In genomic region chrX:12979630-12980015, GRCh38 we compare ENCODE assay signal across 10 cellular contexts. TPM values are rescaled to one million over a fixed set of nuclear protein-coding genes. Genes with fewer than 3 reads are reported as not detected.
DNase-seq lines count a peak whose midpoint lies in the region; ATAC-seq and TF ChIP-seq lines count a peak whose summit lies in the region.
"Had no signal": no experiment of that assay in that cellular context is flagged by ENCODE, and none has a peak within 500 bp of the region (broad histone marks: within the 10 kb centered on the region; RNA-seq: fewer than 3 reads in every experiment).

No MANE protein-coding gene starts in this region.

- H3K36me3 Mint-ChIP-seq in stimulated activated naive CD8-positive, alpha-beta T cell treated with anti-CD3 and anti-CD28 coated beads, Interleukin-15, Interleukin-2, amounts not matched to agents 100 ng/mL and 50 ng/mL, for 24 hours (ENCODE audit: low read depth) = peaks cover 36% of the 10 kb centered on the region
- H3K36me3 Mint-ChIP-seq in activated naive CD4-positive, alpha-beta T cell treated with anti-CD3 and anti-CD28 coated beads, Interleukin-2, amount 50 U/mL, for 72 hours = peaks cover 38 to 41% of the 10 kb centered on the region in 2 donors
- H3K36me3 Mint-ChIP-seq in memory B cell = peaks cover 13% of the 10 kb centered on the region

- H3K4me1 ChIP-seq in foreskin keratinocyte = no peaks in the 10 kb centered on the region

- no peak for ATAC-seq in stimulated activated naive CD8-positive, alpha-beta T cell treated with anti-CD3 and anti-CD28 coated beads, Interleukin-15, Interleukin-2, amounts not matched to agents 100 U/mL and 50 U/mL, for 24 hours
- ATAC-seq in activated naive CD4-positive, alpha-beta T cell treated with anti-CD3 and anti-CD28 coated beads, Interleukin-2, amount 50 U/mL, for 72 hours = no peak
- ATAC-seq in memory B cell (ENCODE audit: low read depth) (no peak), foreskin keratinocyte (no peak)

- H3K27ac Mint-ChIP-seq in stimulated activated naive CD8-positive, alpha-beta T cell treated with anti-CD3 and anti-CD28 coated beads, Interleukin-15, Interleukin-2, amounts not matched to agents 100 ng/mL and 50 ng/mL, for 24 hours = peak overlapping the region; percentile 95
- H3K27ac Mint-ChIP-seq in activated naive CD4-positive, alpha-beta T cell treated with anti-CD3 and anti-CD28 coated beads, Interleukin-2, amount 50 U/mL, for 72 hours = peak overlapping the region; percentile 99
- peak overlapping the region; percentile 93 for H3K27ac Mint-ChIP-seq in memory B cell

- H3K27me3 Mint-ChIP-seq in stimulated activated naive CD8-positive, alpha-beta T cell treated with anti-CD3 and anti-CD28 coated beads, Interleukin-15, Interleukin-2, amounts not matched to agents 100 ng/mL and 50 ng/mL, for 24 hours = no peaks in the 10 kb centered on the region
- H3K27me3 Mint-ChIP-seq in memory B cell = no peaks in the 10 kb centered on the region

- peak overlapping the region; percentile 94 for H3K4me3 Mint-ChIP-seq in stimulated activated naive CD8-positive, alpha-beta T cell treated with anti-CD3 and anti-CD28 coated beads, Interleukin-15, Interleukin-2, amounts not matched to agents 100 ng/mL and 50 ng/mL, for 24 hours
- H3K4me3 Mint-ChIP-seq in memory B cell = peak overlapping the region; percentile 56

- H3K9me3 Mint-ChIP-seq in stimulated activated naive CD8-positive, alpha-beta T cell treated with anti-CD3 and anti-CD28 coated beads, Interleukin-15, Interleukin-2, amounts not matched to agents 100 ng/mL and 50 ng/mL, for 24 hours = no peaks in the 10 kb centered on the region
- H3K9me3 Mint-ChIP-seq in activated naive CD4-positive, alpha-beta T cell treated with anti-CD3 and anti-CD28 coated beads, Interleukin-2, amount 50 U/mL, for 72 hours = no peaks in the 10 kb centered on the region
- no peaks in the 10 kb centered on the region for H3K9me3 Mint-ChIP-seq in memory B cell

- H3K4me3 ChIP-seq in WERI-Rb-1 (ENCODE audit: low read depth, low read length) = no peak overlapping the region
- H3K4me3 ChIP-seq: lung had no signal

- no peaks in the 10 kb centered on the region for H3K27me3 ChIP-seq in WERI-Rb-1 (ENCODE audit: insufficient read depth, low read depth, severe bottlenecking)
- H3K27me3 ChIP-seq in foreskin keratinocyte = no peaks in the 10 kb centered on the region

- no peak for TF ChIP-seq CTCF in WERI-Rb-1 (IDR thresholded peaks at IDR 0.05; ENCODE audit: low read depth, low read length)
- no peak for TF ChIP-seq CTCF in foreskin keratinocyte (conservative IDR thresholded peaks at IDR 0.05)

- peaks cover 69% of the 10 kb centered on the region for H3K4me1 Mint-ChIP-seq in stimulated activated naive CD8-positive, alpha-beta T cell treated with anti-CD3 and anti-CD28 coated beads, Interleukin-15, Interleukin-2, amounts not matched to agents 100 ng/mL and 50 ng/mL, for 24 hours (ENCODE audit: low read depth)
- peaks cover 30% of the 10 kb centered on the region for H3K4me1 Mint-ChIP-seq in memory B cell

- H3K9me3 ChIP-seq in WERI-Rb-1 (ENCODE audit: severe bottlenecking) = no peaks in the 10 kb centered on the region

- H3K27ac ChIP-seq in WERI-Rb-1 = no peak overlapping the region
- no peak overlapping the region for H3K27ac ChIP-seq in foreskin keratinocyte

- no peak for DNase-seq in stimulated activated naive CD8-positive, alpha-beta T cell treated with anti-CD3 and anti-CD28 coated beads, Interleukin-15, Interleukin-2, amounts not matched to agents 100 U/mL and 50 U/mL, for 24 hours
- DNase-seq in activated naive CD4-positive, alpha-beta T cell treated with anti-CD3 and anti-CD28 coated beads, Interleukin-2, amount 50 U/mL, for 72 hours (ENCODE audit: low spot score in 2 of 2) = no peak
- DNase-seq in memory B cell (ENCODE audit: low spot score in 2 of 2) (no peak), NCI-H1105 (lab: John Stamatoyannopoulos, UW) (no peak), WERI-Rb-1 (no peak), foreskin keratinocyte (no peak), NCI-H1092 treated with DMSO at 0.1 percent for 48 hours (lab: John Stamatoyannopoulos, UW) (no peak)
- DNase-seq: NCI-H226 had no signal

- H3K36me3 ChIP-seq in WERI-Rb-1 = peaks cover 24% of the 10 kb centered on the region

RNA-seq across cellular contexts. Expression of gene TMSB4X, which starts 4.7 kb away (rescaled TPM):
- over 10,000 TPM in 1 of 2 donors, 1,000 to 10,000 TPM in 1; 8,550 to 11,762 TPM for total RNA-seq in activated naive CD4-positive, alpha-beta T cell treated with anti-CD3 and anti-CD28 coated beads, Interleukin-2, amount 50 U/mL, for 72 hours
- 1,702 and 2,721 TPM in 2 replicates for total RNA-seq in foreskin keratinocyte
- 2,710 and 4,192 TPM in 2 replicates for polyA plus RNA-seq in foreskin keratinocyte
